Comparison of ENCODE assay signal across 8 cellular contexts in the genomic region with DNA sequence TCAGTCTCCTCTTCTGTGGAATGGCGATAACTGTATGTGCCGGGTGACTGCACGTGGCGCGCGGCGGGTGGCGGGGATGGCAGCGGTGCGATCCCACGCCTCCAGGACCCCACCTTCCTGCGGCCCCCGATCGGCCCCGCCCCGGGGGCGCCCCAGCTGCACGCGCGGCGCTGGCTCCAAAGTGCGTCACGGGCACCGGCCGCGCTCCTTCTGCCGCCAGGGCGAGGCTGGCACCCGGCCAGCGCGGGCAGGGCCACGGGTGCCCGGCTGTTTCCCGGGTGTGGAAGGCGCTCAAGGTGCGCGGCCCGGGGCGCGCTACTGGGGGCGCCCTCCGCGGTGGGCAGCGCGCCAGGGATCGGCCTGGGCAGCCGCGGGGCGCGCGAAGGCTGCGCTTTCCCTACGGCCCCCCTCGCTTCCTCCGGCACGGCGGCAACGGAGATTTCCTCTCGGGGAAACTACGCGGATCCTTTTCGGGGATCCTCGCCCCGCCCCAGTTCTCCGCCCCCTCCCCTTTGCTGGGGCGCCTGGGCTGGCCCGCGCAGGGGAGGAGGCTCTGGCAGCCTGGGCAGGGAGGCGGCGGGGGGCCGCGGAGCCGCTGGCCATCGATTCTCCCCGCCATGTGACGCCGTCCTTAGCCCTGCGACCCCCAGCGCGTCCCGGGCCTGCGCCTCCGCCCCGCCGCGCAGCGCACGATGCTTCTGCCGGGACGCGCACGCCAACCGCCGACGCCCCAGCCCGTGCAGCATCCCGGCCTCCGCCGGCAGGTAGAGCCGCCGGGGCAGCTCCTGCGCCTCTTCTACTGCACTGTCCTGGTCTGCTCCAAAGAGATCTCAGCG. TPM values are rescaled to one million over a fixed set of nuclear protein-coding genes. Genes with fewer than 3 reads are reported as not detected.
DNase-seq lines count a peak whose midpoint lies in the region; ATAC-seq and TF ChIP-seq lines count a peak whose summit lies in the region.

Gene EVA1C, plus strand, starts transcription at position 545 of the 836 bp plus-strand sequence. Its CDS starts 148 bp downstream, at position 693.

- no peak within 1 kb of the TSS for H2AFZ ChIP-seq in neural cell (ENCODE audit: low read depth, low read length)

- H3K4me3 ChIP-seq in GM08714 (ENCODE audit: low read length) (peak within 1 kb of the TSS; percentile 15; the same call in 1 of the 2 replicates), Peyer's patch (peak within 1 kb of the TSS; percentile 50 to 90 (median 82)), fibroblast of villous mesenchyme (ENCODE audit: low read depth, low read length) (peak within 1 kb of the TSS; percentile 81), neural cell (ENCODE audit: low read length) (peak within 1 kb of the TSS; percentile 74)

- TF ChIP-seq RAD21 in neural cell (conservative IDR thresholded peaks at IDR 0.05) = no peak

- H3K9ac ChIP-seq in neural cell (ENCODE audit: low read length) = peak within 1 kb of the TSS; percentile 41

- H3K27me3 ChIP-seq in Peyer's patch (no peaks in the 10 kb centered on the region), neural cell (ENCODE audit: insufficient read depth, low read depth, low read length) (peaks cover 67% of the 10 kb centered on the region)

- H3K36me3 ChIP-seq in Peyer's patch = no peaks in the 10 kb centered on the region
- no peaks in the 10 kb centered on the region for H3K36me3 ChIP-seq in neural cell (ENCODE audit: insufficient read depth, low read length)

- no peaks in the 10 kb centered on the region for H3K79me2 ChIP-seq in neural cell (replicated peaks; ENCODE audit: insufficient read depth, low read length)

- peaks cover 0 to 11% (median 2%) of the 10 kb centered on the region in 4 donors for H3K4me1 ChIP-seq in Peyer's patch

- ATAC-seq in stimulated activated naive CD8-positive, alpha-beta T cell treated with anti-CD3 and anti-CD28 coated beads, Interleukin-15, Interleukin-2, amounts not matched to agents 100 U/mL and 50 U/mL, for 24 hours = peak; percentile 69
- no peak for ATAC-seq in GM18867 (IDR thresholded peaks at IDR 0.05; ENCODE audit: unreplicated experiment)

- H3K4me2 ChIP-seq in neural cell (ENCODE audit: low read length) = peak within 1 kb of the TSS; percentile 44

- H3K27ac ChIP-seq in Peyer's patch (peak within 1 kb of the TSS; percentile 78 to 97 (median 93)), neural cell (ENCODE audit: low read length) (no peak within 1 kb of the TSS)

- DNase-seq in Peyer's patch (peak; percentile 25 to 88 (median 81)), activated gamma-delta T cell treated with Interleukin-2 at 50 U/mL for 16 hours (peak; percentile 65), fibroblast of villous mesenchyme (ENCODE audit: low read depth) (peak; percentile 79), KG1 (lab: John Stamatoyannopoulos, UW) (no peak)
- peak; percentile 79 for DNase-seq in stimulated activated naive CD8-positive, alpha-beta T cell treated with anti-CD3 and anti-CD28 coated beads, Interleukin-15, Interleukin-2, amounts not matched to agents 100 U/mL and 50 U/mL, for 24 hours

- H4K20me1 ChIP-seq in neural cell (ENCODE audit: insufficient read depth) = no peaks in the 10 kb centered on the region

- TF ChIP-seq CTCF in Peyer's patch (IDR thresholded peaks at IDR 0.05) (peak in 3 of 6 experiments; percentile 47 to 61 (median 52)), fibroblast of villous mesenchyme (IDR thresholded peaks at IDR 0.05; ENCODE audit: insufficient read depth, low read depth, low read length) (no peak), neural cell (IDR thresholded peaks at IDR 0.05; ENCODE audit: poor library complexity, severe bottlenecking) (no peak)

- TF ChIP-seq POLR2A in Peyer's patch (IDR thresholded peaks at IDR 0.05) = peak; percentile 28 to 54

- H3K9me3 ChIP-seq in Peyer's patch = no peaks in the 10 kb centered on the region
- no peaks in the 10 kb centered on the region for H3K9me3 ChIP-seq in neural cell (ENCODE audit: low read length)

- H3F3A ChIP-seq in neural cell (ENCODE audit: insufficient read depth, low read length, poor library complexity, severe bottlenecking) = no peaks in the 10 kb centered on the region

- no peaks in the 10 kb centered on the region for H3K9me2 ChIP-seq in neural cell (ENCODE audit: insufficient read depth, low read length)

- TF ChIP-seq EP300 in neural cell (conservative IDR thresholded peaks at IDR 0.05; ENCODE audit: poor library complexity, severe bottlenecking) = no peak

TF ChIP-seq in neural cell, 6 proteins besides CTCF, POLR2A, EP300 and RAD21:
- TF ChIP-seq, protein P1, sequence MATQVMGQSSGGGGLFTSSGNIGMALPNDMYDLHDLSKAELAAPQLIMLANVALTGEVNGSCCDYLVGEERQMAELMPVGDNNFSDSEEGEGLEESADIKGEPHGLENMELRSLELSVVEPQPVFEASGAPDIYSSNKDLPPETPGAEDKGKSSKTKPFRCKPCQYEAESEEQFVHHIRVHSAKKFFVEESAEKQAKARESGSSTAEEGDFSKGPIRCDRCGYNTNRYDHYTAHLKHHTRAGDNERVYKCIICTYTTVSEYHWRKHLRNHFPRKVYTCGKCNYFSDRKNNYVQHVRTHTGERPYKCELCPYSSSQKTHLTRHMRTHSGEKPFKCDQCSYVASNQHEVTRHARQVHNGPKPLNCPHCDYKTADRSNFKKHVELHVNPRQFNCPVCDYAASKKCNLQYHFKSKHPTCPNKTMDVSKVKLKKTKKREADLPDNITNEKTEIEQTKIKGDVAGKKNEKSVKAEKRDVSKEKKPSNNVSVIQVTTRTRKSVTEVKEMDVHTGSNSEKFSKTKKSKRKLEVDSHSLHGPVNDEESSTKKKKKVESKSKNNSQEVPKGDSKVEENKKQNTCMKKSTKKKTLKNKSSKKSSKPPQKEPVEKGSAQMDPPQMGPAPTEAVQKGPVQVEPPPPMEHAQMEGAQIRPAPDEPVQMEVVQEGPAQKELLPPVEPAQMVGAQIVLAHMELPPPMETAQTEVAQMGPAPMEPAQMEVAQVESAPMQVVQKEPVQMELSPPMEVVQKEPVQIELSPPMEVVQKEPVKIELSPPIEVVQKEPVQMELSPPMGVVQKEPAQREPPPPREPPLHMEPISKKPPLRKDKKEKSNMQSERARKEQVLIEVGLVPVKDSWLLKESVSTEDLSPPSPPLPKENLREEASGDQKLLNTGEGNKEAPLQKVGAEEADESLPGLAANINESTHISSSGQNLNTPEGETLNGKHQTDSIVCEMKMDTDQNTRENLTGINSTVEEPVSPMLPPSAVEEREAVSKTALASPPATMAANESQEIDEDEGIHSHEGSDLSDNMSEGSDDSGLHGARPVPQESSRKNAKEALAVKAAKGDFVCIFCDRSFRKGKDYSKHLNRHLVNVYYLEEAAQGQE (IDR thresholded peaks at IDR 0.05; ENCODE audit: borderline replicate concordance) = no peak
- TF ChIP-seq TAF1 (IDR thresholded peaks at IDR 0.05; ENCODE audit: low read depth) (no peak), MXI1 (conservative IDR thresholded peaks at IDR 0.05; ENCODE audit: poor library complexity, severe bottlenecking) (peak; percentile 63), EZH2 (IDR thresholded peaks at IDR 0.05; ENCODE audit: borderline replicate concordance, insufficient read depth, low read length, poor library complexity, severe bottlenecking) (no peak)

RNA-seq across cellular contexts. Expression of gene EVA1C, which starts in this region (rescaled TPM):
- total RNA-seq in Peyer's patch (10 to 100 TPM; 22.4 to 35.1 (median 30.3) TPM), fibroblast of villous mesenchyme (8.4 and 10.8 TPM in 2 replicates)
- polyA plus RNA-seq in neural cell = 0.48 and 2.1 TPM in 2 replicates
- 0.49 and 0.69 TPM in 2 replicates for polyA minus RNA-seq in neural cell

Comparison
In these comparisons a context has a peak if more than half of its experiments do, and no peak if none do; other contexts are left out.
1. H3K4me3 ChIP-seq: peak in every context shown above with its lines; median percentile 82 in Peyer's patch; 81 in fibroblast of villous mesenchyme; 74 in neural cell; 15 in GM08714.